In genomic region chr9:76704601-76705204, GRCh38 we compare ENCODE assay signal across 8 cellular contexts. TPM values are rescaled to one million over a fixed set of nuclear protein-coding genes. Genes with fewer than 3 reads are reported as not detected.
DNase-seq lines count a peak whose midpoint lies in the region; ATAC-seq and TF ChIP-seq lines count a peak whose summit lies in the region.

No MANE protein-coding gene starts in this region.

- no peaks in the 10 kb centered on the region for H3K79me2 ChIP-seq in KMS-11 (ENCODE audit: insufficient read depth, low read depth)
- H3K79me2 ChIP-seq in PC-9 (ENCODE audit: low read depth) = no peaks in the 10 kb centered on the region

- no peaks in the 10 kb centered on the region for H3F3A ChIP-seq in PC-9 (ENCODE audit: insufficient read depth, low read depth)

- ATAC-seq in memory B cell (ENCODE audit: low read depth) = no peak
- ATAC-seq in GM18505 (IDR thresholded peaks at IDR 0.05; ENCODE audit: unreplicated experiment) = no peak
- no peak for ATAC-seq in HG03521 (IDR thresholded peaks at IDR 0.05; ENCODE audit: unreplicated experiment)
- ATAC-seq in HG03342 (IDR thresholded peaks at IDR 0.05; ENCODE audit: unreplicated experiment) = no peak

- H3K27me3 ChIP-seq in KMS-11 (ENCODE audit: insufficient read depth, low read depth) (no peaks in the 10 kb centered on the region), PC-9 (ENCODE audit: insufficient read depth, low read depth) (peaks cover 50% of the 10 kb centered on the region), endodermal cell (ENCODE audit: control insufficient read depth, insufficient read depth, low read length, poor library complexity, severe bottlenecking) (no peaks in the 10 kb centered on the region)

- H3K9ac ChIP-seq in KMS-11 (no peak overlapping the region), endodermal cell (ENCODE audit: extremely low read depth, low read length, poor library complexity, severe bottlenecking) (no peak overlapping the region)

- intact Hi-C loops in PC-9 (cut with micrococcal nuclease; ENCODE audit: unreplicated experiment) = loop anchor here (1.0 to 10.0 kb wide), 6 partner anchors 38 to 1504 kb away; partner anchors contain the start of gene RFK

- TF ChIP-seq CTCF in KMS-11 (conservative IDR thresholded peaks at IDR 0.05; ENCODE audit: low read depth, low read length) (peak; percentile 79), PC-9 (conservative IDR thresholded peaks at IDR 0.05) (peak; percentile 85), endodermal cell (conservative IDR thresholded peaks at IDR 0.05) (peak; percentile 87)

- POLR2A ChIA-PET in PC-9 (lab: Charles Lee; ENCODE audit: unreplicated experiment) = no interaction called here

- CTCF ChIA-PET in PC-9 (lab: Charles Lee) = no interaction called here

- H3K36me3 ChIP-seq in KMS-11 (ENCODE audit: insufficient read depth) = no peaks in the 10 kb centered on the region
- no peaks in the 10 kb centered on the region for H3K36me3 ChIP-seq in PC-9 (ENCODE audit: low read depth)
- H3K36me3 ChIP-seq in endodermal cell (ENCODE audit: control insufficient read depth, insufficient read depth, low read length) = no peaks in the 10 kb centered on the region

- H4K20me1 ChIP-seq in KMS-11 (ENCODE audit: insufficient read depth) (no peaks in the 10 kb centered on the region), PC-9 (ENCODE audit: insufficient read depth) (no peaks in the 10 kb centered on the region)

- no peak overlapping the region for H3K4me3 Mint-ChIP-seq in endodermal cell
- H3K4me3 Mint-ChIP-seq in memory B cell = no peak overlapping the region

- H3K4me1 ChIP-seq in KMS-11 (ENCODE audit: low read depth, poor library complexity, severe bottlenecking) = peaks cover 5% of the 10 kb centered on the region
- no peaks in the 10 kb centered on the region for H3K4me1 ChIP-seq in PC-9 (replicated peaks; ENCODE audit: insufficient read depth)
- H3K4me1 ChIP-seq in endodermal cell (ENCODE audit: control insufficient read depth, insufficient read depth, low read length) = peaks cover 10% of the 10 kb centered on the region

- WGBS in endodermal cell (ENCODE audit: insufficient coverage in 1 of 2, insufficient read length in 1 of 2), 2 experiments = 42 to 45% methylated on average over 8 to 9 of the region's 9 CpGs

- DNase-seq in ELR (ENCODE audit: low read depth) = peak; percentile 81
- DNase-seq in PC-9 = peak; percentile 25 to 64
- peak; percentile 63 for DNase-seq in endodermal cell
- peak; percentile 20 to 25 for DNase-seq in memory B cell (ENCODE audit: low spot score in 2 of 2)

- H3K27me3 Mint-ChIP-seq in endodermal cell (ENCODE audit: insufficient read depth) = peaks cover 28% of the 10 kb centered on the region
- peaks cover 18% of the 10 kb centered on the region for H3K27me3 Mint-ChIP-seq in memory B cell

- no peak for TF ChIP-seq POLR2A in GM18505 (IDR thresholded peaks at IDR 0.05; ENCODE audit: borderline replicate concordance, extremely low read depth, insufficient read depth, insufficient read length)

- H3K9me3 Mint-ChIP-seq in endodermal cell (no peaks in the 10 kb centered on the region), memory B cell (no peaks in the 10 kb centered on the region)

- H3K4me3 ChIP-seq in KMS-11 (IDR thresholded peaks at IDR 0.05; ENCODE audit: insufficient read depth, low read depth, low read length) (no peak overlapping the region), PC-9 (no peak overlapping the region), endodermal cell (ENCODE audit: low read length) (no peak overlapping the region)

- no peaks in the 10 kb centered on the region for H3K9me3 ChIP-seq in PC-9 (ENCODE audit: insufficient read depth, low read depth)
- H3K9me3 ChIP-seq in endodermal cell (ENCODE audit: control insufficient read depth, low read length) = no peaks in the 10 kb centered on the region

- H3K27ac ChIP-seq in KMS-11 (no peak overlapping the region), PC-9 (no peak overlapping the region), endodermal cell (ENCODE audit: low read depth, low read length) (no peak overlapping the region)

- no peak overlapping the region for H3K27ac Mint-ChIP-seq in endodermal cell
- no peak overlapping the region for H3K27ac Mint-ChIP-seq in memory B cell

- 0 out of 2 replicates have a peak overlapping the region, but pooled peaks have one; percentile 7 for H3K4me2 ChIP-seq in KMS-11
- H3K4me2 ChIP-seq in PC-9 = no peak overlapping the region

- no peaks in the 10 kb centered on the region for H3K36me3 Mint-ChIP-seq in endodermal cell (ENCODE audit: low read depth)
- no peaks in the 10 kb centered on the region for H3K36me3 Mint-ChIP-seq in memory B cell

- H3K4me1 Mint-ChIP-seq in endodermal cell = peaks cover 23% of the 10 kb centered on the region
- H3K4me1 Mint-ChIP-seq in memory B cell = peaks cover 7% of the 10 kb centered on the region

- no TSS peak for BruUV-seq in PC-9 (replicated peaks; lab: Mats Ljungman, UMichigan)

- H2AFZ ChIP-seq in KMS-11 (ENCODE audit: low read depth) (peak overlapping the region; percentile 32; the same call in 1 of the 2 replicates), PC-9 (no peak overlapping the region)

- no peaks in the 10 kb centered on the region for H3K9me2 ChIP-seq in PC-9 (ENCODE audit: insufficient read depth)

RNA-seq across cellular contexts. Expression of gene PCA3, which starts 59.5 kb away (rescaled TPM):
- total RNA-seq in PC-9 (2021) (not detected in 2 replicates), endodermal cell (not detected)
- not detected for polyA plus RNA-seq in endodermal cell (2013, experiment 1 of 2)
- polyA plus RNA-seq in endodermal cell (2013, experiment 2 of 2) = not detected

Comparison
In these comparisons a context has a peak if more than half of its experiments do, and no peak if none do; other contexts are left out.
1. DNase-seq: peak in every context shown above with its lines; median percentile 81 in ELR; 63 in endodermal cell; 44 in PC-9; 22 in memory B cell.